In genomic region chr15:65056868-65057548, GRCh38 we compare ENCODE assay signal across 1 cellular context.
TF ChIP-seq lines count a peak whose summit lies in the region.

No MANE protein-coding gene starts in this region.

TF ChIP-seq in HepG2, 621 proteins besides CTCF, POLR2A, EP300 and RAD21 (continued from another document and continues in another):
- TF ChIP-seq, protein P1, sequence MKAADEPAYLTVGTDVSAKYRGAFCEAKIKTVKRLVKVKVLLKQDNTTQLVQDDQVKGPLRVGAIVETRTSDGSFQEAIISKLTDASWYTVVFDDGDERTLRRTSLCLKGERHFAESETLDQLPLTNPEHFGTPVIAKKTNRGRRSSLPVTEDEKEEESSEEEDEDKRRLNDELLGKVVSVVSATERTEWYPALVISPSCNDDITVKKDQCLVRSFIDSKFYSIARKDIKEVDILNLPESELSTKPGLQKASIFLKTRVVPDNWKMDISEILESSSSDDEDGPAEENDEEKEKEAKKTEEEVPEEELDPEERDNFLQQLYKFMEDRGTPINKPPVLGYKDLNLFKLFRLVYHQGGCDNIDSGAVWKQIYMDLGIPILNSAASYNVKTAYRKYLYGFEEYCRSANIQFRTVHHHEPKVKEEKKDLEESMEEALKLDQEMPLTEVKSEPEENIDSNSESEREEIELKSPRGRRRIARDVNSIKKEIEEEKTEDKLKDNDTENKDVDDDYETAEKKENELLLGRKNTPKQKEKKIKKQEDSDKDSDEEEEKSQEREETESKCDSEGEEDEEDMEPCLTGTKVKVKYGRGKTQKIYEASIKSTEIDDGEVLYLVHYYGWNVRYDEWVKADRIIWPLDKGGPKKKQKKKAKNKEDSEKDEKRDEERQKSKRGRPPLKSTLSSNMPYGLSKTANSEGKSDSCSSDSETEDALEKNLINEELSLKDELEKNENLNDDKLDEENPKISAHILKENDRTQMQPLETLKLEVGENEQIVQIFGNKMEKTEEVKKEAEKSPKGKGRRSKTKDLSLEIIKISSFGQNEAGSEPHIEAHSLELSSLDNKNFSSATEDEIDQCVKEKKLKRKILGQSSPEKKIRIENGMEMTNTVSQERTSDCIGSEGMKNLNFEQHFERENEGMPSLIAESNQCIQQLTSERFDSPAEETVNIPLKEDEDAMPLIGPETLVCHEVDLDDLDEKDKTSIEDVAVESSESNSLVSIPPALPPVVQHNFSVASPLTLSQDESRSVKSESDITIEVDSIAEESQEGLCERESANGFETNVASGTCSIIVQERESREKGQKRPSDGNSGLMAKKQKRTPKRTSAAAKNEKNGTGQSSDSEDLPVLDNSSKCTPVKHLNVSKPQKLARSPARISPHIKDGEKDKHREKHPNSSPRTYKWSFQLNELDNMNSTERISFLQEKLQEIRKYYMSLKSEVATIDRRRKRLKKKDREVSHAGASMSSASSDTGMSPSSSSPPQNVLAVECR (CRISPR knock-in tag; IDR thresholded peaks at IDR 0.05; ENCODE audit: borderline replicate concordance) = peak; percentile 56; the same call in 1 of the 2 replicates
- 0 out of 2 replicates have a peak, but pooled peaks have one; percentile 17 for TF ChIP-seq CSRNP1 (CRISPR knock-in tag; IDR thresholded peaks at IDR 0.05)
- peak; percentile 90 for TF ChIP-seq RXRA (CRISPR knock-in tag; IDR thresholded peaks at IDR 0.05)
- TF ChIP-seq FOSL1 (CRISPR knock-in tag; IDR thresholded peaks at IDR 0.05; ENCODE audit: borderline replicate concordance) = peak; percentile 95
- no peak for TF ChIP-seq BRF2 (CRISPR knock-in tag; IDR thresholded peaks at IDR 0.05)
- TF ChIP-seq EHMT2 (IDR thresholded peaks at IDR 0.05; ENCODE audit: borderline replicate concordance, low read depth, low read length) = peak; percentile 74; the same call in 1 of the 2 replicates
- 0 out of 2 replicates have a peak, but pooled peaks have one; percentile 24 for TF ChIP-seq ZNF451 (CRISPR knock-in tag; IDR thresholded peaks at IDR 0.05)
- TF ChIP-seq, protein P2, sequence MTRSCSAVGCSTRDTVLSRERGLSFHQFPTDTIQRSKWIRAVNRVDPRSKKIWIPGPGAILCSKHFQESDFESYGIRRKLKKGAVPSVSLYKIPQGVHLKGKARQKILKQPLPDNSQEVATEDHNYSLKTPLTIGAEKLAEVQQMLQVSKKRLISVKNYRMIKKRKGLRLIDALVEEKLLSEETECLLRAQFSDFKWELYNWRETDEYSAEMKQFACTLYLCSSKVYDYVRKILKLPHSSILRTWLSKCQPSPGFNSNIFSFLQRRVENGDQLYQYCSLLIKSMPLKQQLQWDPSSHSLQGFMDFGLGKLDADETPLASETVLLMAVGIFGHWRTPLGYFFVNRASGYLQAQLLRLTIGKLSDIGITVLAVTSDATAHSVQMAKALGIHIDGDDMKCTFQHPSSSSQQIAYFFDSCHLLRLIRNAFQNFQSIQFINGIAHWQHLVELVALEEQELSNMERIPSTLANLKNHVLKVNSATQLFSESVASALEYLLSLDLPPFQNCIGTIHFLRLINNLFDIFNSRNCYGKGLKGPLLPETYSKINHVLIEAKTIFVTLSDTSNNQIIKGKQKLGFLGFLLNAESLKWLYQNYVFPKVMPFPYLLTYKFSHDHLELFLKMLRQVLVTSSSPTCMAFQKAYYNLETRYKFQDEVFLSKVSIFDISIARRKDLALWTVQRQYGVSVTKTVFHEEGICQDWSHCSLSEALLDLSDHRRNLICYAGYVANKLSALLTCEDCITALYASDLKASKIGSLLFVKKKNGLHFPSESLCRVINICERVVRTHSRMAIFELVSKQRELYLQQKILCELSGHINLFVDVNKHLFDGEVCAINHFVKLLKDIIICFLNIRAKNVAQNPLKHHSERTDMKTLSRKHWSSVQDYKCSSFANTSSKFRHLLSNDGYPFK (CRISPR knock-in tag; IDR thresholded peaks at IDR 0.05; ENCODE audit: borderline replicate concordance) = no peak
- TF ChIP-seq SYNCRIP (IDR thresholded peaks at IDR 0.05; ENCODE audit: insufficient read depth, low read depth, low read length) = no peak
- peak; percentile 25; the same call in 1 of the 2 replicates for TF ChIP-seq CREM (IDR thresholded peaks at IDR 0.05)
- no peak for TF ChIP-seq CREM (CRISPR knock-in tag; IDR thresholded peaks at IDR 0.05)
- TF ChIP-seq ZNF629 (CRISPR knock-in tag; conservative IDR thresholded peaks at IDR 0.05) = peak; percentile 41; the same call in 1 of the 2 replicates
- peak; percentile 19; the same call in 1 of the 2 replicates for TF ChIP-seq USF2 (IDR thresholded peaks at IDR 0.05; ENCODE audit: low read depth, low read length)
- TF ChIP-seq USF2 (CRISPR knock-in tag; IDR thresholded peaks at IDR 0.05; ENCODE audit: borderline replicate concordance) = 0 out of 2 replicates have a peak, but pooled peaks have one; percentile 48
- TF ChIP-seq DRAP1 (CRISPR knock-in tag; IDR thresholded peaks at IDR 0.05) = peak; percentile 62; the same call in 1 of the 2 replicates
- peak; percentile 63 for TF ChIP-seq ZFP91 (CRISPR knock-in tag; IDR thresholded peaks at IDR 0.05; ENCODE audit: borderline replicate concordance)
- 0 out of 2 replicates have a peak, but pooled peaks have one; percentile 61 for TF ChIP-seq FOXC1 (CRISPR knock-in tag; IDR thresholded peaks at IDR 0.05; ENCODE audit: borderline replicate concordance)
- peak; percentile 47; the same call in 1 of the 2 replicates for TF ChIP-seq BHLHE40 (IDR thresholded peaks at IDR 0.05; ENCODE audit: low read length)
- TF ChIP-seq HHEX (CRISPR knock-in tag; IDR thresholded peaks at IDR 0.05) = peak; percentile 27; the same call in 1 of the 2 replicates
- TF ChIP-seq, protein P3, sequence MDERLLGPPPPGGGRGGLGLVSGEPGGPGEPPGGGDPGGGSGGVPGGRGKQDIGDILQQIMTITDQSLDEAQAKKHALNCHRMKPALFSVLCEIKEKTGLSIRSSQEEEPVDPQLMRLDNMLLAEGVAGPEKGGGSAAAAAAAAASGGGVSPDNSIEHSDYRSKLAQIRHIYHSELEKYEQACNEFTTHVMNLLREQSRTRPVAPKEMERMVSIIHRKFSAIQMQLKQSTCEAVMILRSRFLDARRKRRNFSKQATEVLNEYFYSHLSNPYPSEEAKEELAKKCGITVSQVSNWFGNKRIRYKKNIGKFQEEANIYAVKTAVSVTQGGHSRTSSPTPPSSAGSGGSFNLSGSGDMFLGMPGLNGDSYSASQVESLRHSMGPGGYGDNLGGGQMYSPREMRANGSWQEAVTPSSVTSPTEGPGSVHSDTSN (CRISPR knock-in tag; IDR thresholded peaks at IDR 0.05) = peak; percentile 82
- peak; percentile 59; the same call in 1 of the 2 replicates for TF ChIP-seq MIER2 (CRISPR knock-in tag; IDR thresholded peaks at IDR 0.05)
- no peak for TF ChIP-seq ZNF432 (CRISPR knock-in tag; IDR thresholded peaks at IDR 0.05; ENCODE audit: borderline replicate concordance)
- TF ChIP-seq HNF4A (CRISPR knock-in tag; IDR thresholded peaks at IDR 0.05) = peak; percentile 95
- peak; percentile 75; the same call in 1 of the 2 replicates for TF ChIP-seq RCOR2 (CRISPR knock-in tag; IDR thresholded peaks at IDR 0.05)
- TF ChIP-seq, protein P4, sequence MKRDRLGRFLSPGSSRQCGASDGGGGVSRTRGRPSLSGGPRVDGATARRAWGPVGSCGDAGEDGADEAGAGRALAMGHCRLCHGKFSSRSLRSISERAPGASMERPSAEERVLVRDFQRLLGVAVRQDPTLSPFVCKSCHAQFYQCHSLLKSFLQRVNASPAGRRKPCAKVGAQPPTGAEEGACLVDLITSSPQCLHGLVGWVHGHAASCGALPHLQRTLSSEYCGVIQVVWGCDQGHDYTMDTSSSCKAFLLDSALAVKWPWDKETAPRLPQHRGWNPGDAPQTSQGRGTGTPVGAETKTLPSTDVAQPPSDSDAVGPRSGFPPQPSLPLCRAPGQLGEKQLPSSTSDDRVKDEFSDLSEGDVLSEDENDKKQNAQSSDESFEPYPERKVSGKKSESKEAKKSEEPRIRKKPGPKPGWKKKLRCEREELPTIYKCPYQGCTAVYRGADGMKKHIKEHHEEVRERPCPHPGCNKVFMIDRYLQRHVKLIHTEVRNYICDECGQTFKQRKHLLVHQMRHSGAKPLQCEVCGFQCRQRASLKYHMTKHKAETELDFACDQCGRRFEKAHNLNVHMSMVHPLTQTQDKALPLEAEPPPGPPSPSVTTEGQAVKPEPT (CRISPR knock-in tag; IDR thresholded peaks at IDR 0.05; ENCODE audit: low read depth) = no peak
- no peak for TF ChIP-seq ZNF766 (CRISPR knock-in tag; IDR thresholded peaks at IDR 0.05; ENCODE audit: borderline replicate concordance)
- TF ChIP-seq NFE2 (CRISPR knock-in tag; IDR thresholded peaks at IDR 0.05) = no peak
- peak; percentile 59; the same call in 1 of the 2 replicates for TF ChIP-seq ZMYM3 (CRISPR knock-in tag; IDR thresholded peaks at IDR 0.05)
- peak; percentile 61; the same call in 1 of the 2 replicates for TF ChIP-seq HOXA3 (CRISPR knock-in tag; IDR thresholded peaks at IDR 0.05)
- peak; percentile 72 for TF ChIP-seq FOXA3 (CRISPR knock-in tag; IDR thresholded peaks at IDR 0.05)
- TF ChIP-seq ZFX (CRISPR knock-in tag; IDR thresholded peaks at IDR 0.05; ENCODE audit: low read depth) = peak; percentile 87
- TF ChIP-seq ETV5 (CRISPR knock-in tag; IDR thresholded peaks at IDR 0.05; ENCODE audit: borderline replicate concordance) = peak; percentile 10; the same call in 1 of the 2 replicates
- peak; percentile 97 for TF ChIP-seq JUNB (CRISPR knock-in tag; IDR thresholded peaks at IDR 0.05; ENCODE audit: borderline replicate concordance)
- peak; percentile 47; the same call in 1 of the 2 replicates for TF ChIP-seq PITX1 (CRISPR knock-in tag; IDR thresholded peaks at IDR 0.05)
- no peak for TF ChIP-seq REXO4 (CRISPR knock-in tag; IDR thresholded peaks at IDR 0.05; ENCODE audit: borderline replicate concordance)
